ENCODE assay signal across 11 cellular contexts in genomic region chr1:87956072-87956471, GRCh38.
DNase-seq lines count a peak whose midpoint lies in the region; ATAC-seq and TF ChIP-seq lines count a peak whose summit lies in the region.
"Had no signal": no experiment of that assay in that cellular context is flagged by ENCODE, and none has a peak within 500 bp of the region (broad histone marks: within the 10 kb centered on the region; RNA-seq: fewer than 3 reads in every experiment).

No MANE protein-coding gene starts in this region.

- CTCF ChIA-PET in PC-3 (lab: Charles Lee), result no interaction called here

- no peaks in the 10 kb centered on the region for H3K9me2 ChIP-seq in PC-3 (replicated peaks; ENCODE audit: low read length)

- peak; percentile 18 for DNase-seq in Ammon's horn (ENCODE audit: low spot score)
- DNase-seq in PC-3, result peak; percentile 96
- DNase-seq in epithelial cell of proximal tubule (ENCODE audit: low read depth), result peak; percentile 85
- no peak for DNase-seq in NCI-H748 (lab: John Stamatoyannopoulos, UW; ENCODE audit: unreplicated experiment)
- DNase-seq in natural killer cell, result no peak
- DNase-seq: activated effector memory CD4-positive, alpha-beta T cell treated with anti-CD3 and anti-CD28 coated beads, Interleukin-2, amount 50 U/mL, for 16 hours; DMS 273 treated with DMSO at 0.1 percent for 48 hours; NCI-H1694 treated with DMSO at 0.1 percent for 48 hours had no signal

- H3K4me2 ChIP-seq in PC-3 (ENCODE audit: low read length), result peak overlapping the region; percentile 41

- peaks cover 28% of the 10 kb centered on the region for H3K4me1 ChIP-seq in PC-3 (ENCODE audit: insufficient read depth, low read length)

- peaks cover 46% of the 10 kb centered on the region for H3K4me1 Mint-ChIP-seq in nephron
- peaks cover 0 to 6% of the 10 kb centered on the region in 2 donors for H3K4me1 Mint-ChIP-seq in natural killer cell

- no peaks in the 10 kb centered on the region for H3K9me3 ChIP-seq in PC-3 (ENCODE audit: low read length)

- no peak overlapping the region for H3K4me3 ChIP-seq in PC-3 (ENCODE audit: low read length)
- no peak overlapping the region for H3K4me3 ChIP-seq in epithelial cell of proximal tubule (ENCODE audit: low read depth, low read length)

- intact Hi-C loops in PC-3 (cut with micrococcal nuclease), result loop anchor here (5.0 to 10.0 kb wide), 7 partner anchors 106 to 821 kb away; no protein-coding TSS in a partner anchor
- intact Hi-C loops in natural killer cell (cut with micrococcal nuclease), result no loop called here

- H3K4me3 Mint-ChIP-seq in nephron (no peak overlapping the region), natural killer cell (no peak overlapping the region)

- ATAC-seq in PC-3 (peak; percentile 95), GM21381 (IDR thresholded peaks at IDR 0.05; ENCODE audit: unreplicated experiment) (no peak), natural killer cell (no peak), HG02623 (IDR thresholded peaks at IDR 0.05; ENCODE audit: unreplicated experiment) (no peak)

- no peaks in the 10 kb centered on the region for H3K27me3 ChIP-seq in PC-3 (ENCODE audit: low read length)

- H3K79me2 ChIP-seq in PC-3 (ENCODE audit: low read length), result no peaks in the 10 kb centered on the region

- POLR2A ChIA-PET in PC-3 (lab: Charles Lee; ENCODE audit: unreplicated experiment), result no interaction called here

- H3K36me3 Mint-ChIP-seq in nephron (ENCODE audit: low read depth) (no peaks in the 10 kb centered on the region), natural killer cell (no peaks in the 10 kb centered on the region)

- H3K9me3 Mint-ChIP-seq in nephron (no peaks in the 10 kb centered on the region), natural killer cell (no peaks in the 10 kb centered on the region)

- no peak overlapping the region for H3K9ac ChIP-seq in PC-3 (ENCODE audit: low read length)

- H2AFZ ChIP-seq in PC-3 (ENCODE audit: low read length), result peak overlapping the region; percentile 53

- peak overlapping the region; percentile 24 for H3K27ac ChIP-seq in PC-3 (ENCODE audit: low read length)

- no peaks in the 10 kb centered on the region for H3F3A ChIP-seq in PC-3 (ENCODE audit: low read length, unreplicated experiment)

- H4K20me1 ChIP-seq in PC-3 (ENCODE audit: low read length), result no peaks in the 10 kb centered on the region

- H3K27me3 Mint-ChIP-seq in nephron (ENCODE audit: low read depth), result no peaks in the 10 kb centered on the region
- peaks cover 10% of the 10 kb centered on the region in 2 donors for H3K27me3 Mint-ChIP-seq in natural killer cell (ENCODE audit: low read depth in 2 of 2)

- no peaks in the 10 kb centered on the region for H3K36me3 ChIP-seq in PC-3 (ENCODE audit: low read depth, low read length)

- H3K27ac Mint-ChIP-seq in nephron (peak overlapping the region in 2 of 3 experiments; percentile 11 to 31), natural killer cell (no peak overlapping the region)

- TF ChIP-seq CTCF in PC-3 (conservative IDR thresholded peaks at IDR 0.05; ENCODE audit: low read depth, low read length), result no peak
- TF ChIP-seq CTCF in epithelial cell of proximal tubule (conservative IDR thresholded peaks at IDR 0.05; ENCODE audit: low read depth, low read length), result no peak
- no peak for TF ChIP-seq CTCF in nephron (IDR thresholded peaks at IDR 0.05; ENCODE audit: unreplicated experiment in 3 of 3)
- no peak for TF ChIP-seq CTCF in natural killer cell (IDR thresholded peaks at IDR 0.05)

- no TSS peak for BruUV-seq in PC-3 (replicated peaks; lab: Mats Ljungman, UMichigan)

Comparison
In these comparisons a context has a peak if more than half of its experiments do, and no peak if none do; other contexts are left out.
1. DNase-seq: peak in Ammon's horn (single experiment), PC-3 (single experiment) and epithelial cell of proximal tubule (single experiment); none in NCI-H748 (single experiment) and natural killer cell (single experiment).
2. H3K27ac Mint-ChIP-seq: peak in nephron (2 of 3); none in natural killer cell (0 of 2).